Comparison of ENCODE assay signal across 8 cellular contexts in genomic region chr19:52942371-52943133, GRCh38. TPM values are rescaled to one million over a fixed set of nuclear protein-coding genes. Genes with fewer than 3 reads are reported as not detected.
A peak's percentile ranks its signal among the peaks of the same experiment; 100 is the strongest.
DNase-seq lines count a peak whose midpoint lies in the region; ATAC-seq and TF ChIP-seq lines count a peak whose summit lies in the region.

No MANE protein-coding gene starts in this region.

- H3K27me3 Mint-ChIP-seq in CD8-positive, alpha-beta T cell (ENCODE audit: low read depth): no peaks in the 10 kb centered on the region
- no peaks in the 10 kb centered on the region for H3K27me3 Mint-ChIP-seq in naive B cell

- peak overlapping the region; percentile 95 for H3K4me3 Mint-ChIP-seq in CD8-positive, alpha-beta T cell
- H3K4me3 Mint-ChIP-seq in naive B cell: peak overlapping the region; percentile 94 to 99 (median 96)
- H3K4me3 Mint-ChIP-seq in stimulated activated effector memory CD8-positive, alpha-beta T cell treated with anti-CD3 and anti-CD28 coated beads, Interleukin-12 subunit alpha, Interleukin-12 subunit beta, amount 100 ng/mL, for 72 hours: peak overlapping the region; percentile 87

- TF ChIP-seq CTCF in CD8-positive, alpha-beta T cell (IDR thresholded peaks at IDR 0.05): no peak
- TF ChIP-seq CTCF in OCI-LY7 (conservative IDR thresholded peaks at IDR 0.05; ENCODE audit: low read length) (no peak), esophagus squamous epithelium (IDR thresholded peaks at IDR 0.05) (no peak)

- WGBS in esophagus squamous epithelium, 2 donors: 0% methylated on average over 10 to 24 of the region's 43 CpGs

- no peaks in the 10 kb centered on the region for H3K9me2 ChIP-seq in OCI-LY7 (ENCODE audit: insufficient read depth, low read length)

- peaks cover 24% of the 10 kb centered on the region; the same call in 1 of the 2 replicates for H3K79me2 ChIP-seq in OCI-LY7 (ENCODE audit: insufficient read depth, low read depth, low read length)

- no TSS peak for BruUV-seq in OCI-LY7 (replicated peaks; lab: Mats Ljungman, UMichigan)

- no peaks in the 10 kb centered on the region for H3K27me3 ChIP-seq in CD8-positive, alpha-beta T cell (ENCODE audit: insufficient read depth, low read length)
- H3K27me3 ChIP-seq in esophagus squamous epithelium: no peaks in the 10 kb centered on the region

- H3K4me3 ChIP-seq in CD8-positive, alpha-beta T cell (ENCODE audit: low read depth, low read length): peak overlapping the region; percentile 91
- H3K4me3 ChIP-seq in OCI-LY7 (ENCODE audit: low read depth, low read length, poor library complexity, severe bottlenecking) (peak overlapping the region; percentile 97), esophagus squamous epithelium (peak overlapping the region; percentile 71 to 76 (median 76))

- DNase-seq in CD8-positive, alpha-beta T cell: peak; percentile 91 to 97 (median 95)
- DNase-seq in OCI-LY7 (ENCODE audit: low spot score) (peak; percentile 90), esophagus squamous epithelium (lab: John Stamatoyannopoulos, UW) (peak; percentile 79), naive B cell (peak; percentile 99)
- DNase-seq in activated T-cell treated with anti-CD3 and anti-CD28 coated beads, Interleukin-2, amount 50 U/mL, for 48 hours: peak; percentile 96
- DNase-seq in stimulated activated effector memory CD8-positive, alpha-beta T cell treated with anti-CD3 and anti-CD28 coated beads, Interleukin-12 subunit alpha, Interleukin-12 subunit beta, amount 100 ng/mL, for 72 hours (ENCODE audit: low spot score in 2 of 2): peak; percentile 94 to 97

- CTCF ChIA-PET in CD8-positive, alpha-beta T cell (lab: Charles Lee): interaction anchor here (0.6 kb wide), 1 partner anchor 1081 kb away, joined by 3 read pairs; no protein-coding TSS in a partner anchor
- CTCF ChIA-PET in OCI-LY7 (lab: Charles Lee; ENCODE audit: unreplicated experiment): no interaction called here

- H3K4me2 ChIP-seq in OCI-LY7 (ENCODE audit: low read length): peak overlapping the region; percentile 99

- peaks cover 7% of the 10 kb centered on the region for H3K4me1 ChIP-seq in CD8-positive, alpha-beta T cell (ENCODE audit: insufficient read depth, low read length)
- peaks cover 8% of the 10 kb centered on the region for H3K4me1 ChIP-seq in OCI-LY7 (ENCODE audit: insufficient read depth, low read length, poor library complexity, severe bottlenecking)
- peaks cover 4 to 73% (median 10%) of the 10 kb centered on the region in 3 donors for H3K4me1 ChIP-seq in esophagus squamous epithelium

- POLR2A ChIA-PET in CD8-positive, alpha-beta T cell (lab: Charles Lee): interaction anchor here (0.6 kb wide), 1 partner anchor 21 kb away, joined by 3 read pairs; no protein-coding TSS in a partner anchor
- POLR2A ChIA-PET in OCI-LY7 (lab: Charles Lee): interaction anchor here (0.6 kb wide), 1 partner anchor 45 kb away, joined by 3 read pairs; no protein-coding TSS in a partner anchor

- H3K27ac Mint-ChIP-seq in CD8-positive, alpha-beta T cell: peak overlapping the region; percentile 93
- H3K27ac Mint-ChIP-seq in naive B cell: peak overlapping the region; percentile 72 to 97 (median 96)
- peak overlapping the region; percentile 96 for H3K27ac Mint-ChIP-seq in stimulated activated effector memory CD8-positive, alpha-beta T cell treated with anti-CD3 and anti-CD28 coated beads, Interleukin-12 subunit alpha, Interleukin-12 subunit beta, amount 100 ng/mL, for 72 hours

- peak in 3 of 4 donors; percentile 67 to 83 (median 73) for TF ChIP-seq POLR2A in esophagus squamous epithelium (IDR thresholded peaks at IDR 0.05)

- H3K9me3 ChIP-seq in CD8-positive, alpha-beta T cell (ENCODE audit: low read length): peaks cover 5% of the 10 kb centered on the region
- H3K9me3 ChIP-seq in OCI-LY7 (ENCODE audit: low read length) (no peaks in the 10 kb centered on the region), esophagus squamous epithelium (peaks cover 0 to 24% (median 17%) of the 10 kb centered on the region in 3 donors)

- ATAC-seq in CD8-positive, alpha-beta T cell: peak; percentile 99
- ATAC-seq in GM19397 (IDR thresholded peaks at IDR 0.05; ENCODE audit: unreplicated experiment): peak; percentile 97
- ATAC-seq in HG03571 (IDR thresholded peaks at IDR 0.05; ENCODE audit: unreplicated experiment): peak; percentile 93
- ATAC-seq in naive B cell (ENCODE audit: low read depth in 2 of 2): peak; percentile 95 to 98
- ATAC-seq in stimulated activated effector memory CD8-positive, alpha-beta T cell treated with anti-CD3 and anti-CD28 coated beads, Interleukin-12 subunit alpha, Interleukin-12 subunit beta, amount 100 ng/mL, for 72 hours: peak; percentile 99

- H3K4me1 Mint-ChIP-seq in CD8-positive, alpha-beta T cell (ENCODE audit: low read depth): peaks cover 28% of the 10 kb centered on the region
- H3K4me1 Mint-ChIP-seq in naive B cell: peaks cover 21 to 43% (median 29%) of the 10 kb centered on the region in 3 donors
- H3K4me1 Mint-ChIP-seq in stimulated activated effector memory CD8-positive, alpha-beta T cell treated with anti-CD3 and anti-CD28 coated beads, Interleukin-12 subunit alpha, Interleukin-12 subunit beta, amount 100 ng/mL, for 72 hours: peaks cover 25% of the 10 kb centered on the region

- H3K9me3 Mint-ChIP-seq in CD8-positive, alpha-beta T cell: peaks cover 2% of the 10 kb centered on the region
- H3K9me3 Mint-ChIP-seq in naive B cell: peaks cover 0 to 31% (median 8%) of the 10 kb centered on the region in 7 donors
- no peaks in the 10 kb centered on the region for H3K9me3 Mint-ChIP-seq in stimulated activated effector memory CD8-positive, alpha-beta T cell treated with anti-CD3 and anti-CD28 coated beads, Interleukin-12 subunit alpha, Interleukin-12 subunit beta, amount 100 ng/mL, for 72 hours

- peaks cover 12% of the 10 kb centered on the region for H3K36me3 Mint-ChIP-seq in CD8-positive, alpha-beta T cell
- no peaks in the 10 kb centered on the region for H3K36me3 Mint-ChIP-seq in naive B cell
- peaks cover 8% of the 10 kb centered on the region for H3K36me3 Mint-ChIP-seq in stimulated activated effector memory CD8-positive, alpha-beta T cell treated with anti-CD3 and anti-CD28 coated beads, Interleukin-12 subunit alpha, Interleukin-12 subunit beta, amount 100 ng/mL, for 72 hours

- H4K20me1 ChIP-seq in OCI-LY7 (ENCODE audit: insufficient read depth, low read length): no peaks in the 10 kb centered on the region

- no peaks in the 10 kb centered on the region for H3K36me3 ChIP-seq in CD8-positive, alpha-beta T cell (ENCODE audit: insufficient read depth, low read length)
- H3K36me3 ChIP-seq in OCI-LY7 (ENCODE audit: insufficient read depth, low read length) (no peaks in the 10 kb centered on the region; the same call in 1 of the 2 replicates), esophagus squamous epithelium (peaks cover 0 to 3% (median 0%) of the 10 kb centered on the region in 3 donors)

- peak overlapping the region; percentile 97 for H2AFZ ChIP-seq in OCI-LY7 (ENCODE audit: low read length)

- peak overlapping the region; percentile 66 for H3K27ac ChIP-seq in CD8-positive, alpha-beta T cell (ENCODE audit: low read depth, low read length)
- peak overlapping the region; percentile 50 for H3K27ac ChIP-seq in OCI-LY7 (ENCODE audit: low read depth, low read length, poor library complexity, severe bottlenecking)
- peak overlapping the region; percentile 85 to 90 (median 87) for H3K27ac ChIP-seq in esophagus squamous epithelium

- intact Hi-C loops in CD8-positive, alpha-beta T cell (cut with DNase I, micrococcal nuclease): loop anchor here (1.0 to 5.0 kb wide), 13 partner anchors 19 to 925 kb away; partner anchors contain the start of genes ZNF160 (in 2 of the 2), ZNF320 (in 2 of the 2), ZNF468 (in 2 of the 2) and ZNF816 (in 2 of the 2)
- intact Hi-C loops in OCI-LY7 (cut with micrococcal nuclease; ENCODE audit: unreplicated experiment) (loop anchor here (1.0 kb wide), 1 partner anchor 20 kb away; the partner anchor contains the start of gene ZNF816), esophagus squamous epithelium (cut with DNase I) (no loop called here)

RNA-seq across cellular contexts. Expression of gene ZNF888, which starts 19.3 kb away (rescaled TPM):
- 1 to 10 TPM; 4.5 to 4.9 TPM for total RNA-seq in CD8-positive, alpha-beta T cell
- 7.4 and 8.5 TPM in 2 replicates for total RNA-seq in OCI-LY7 (2014; rRNA removed; shearing (Covaris generic))
- 9.0 and 11.3 TPM in 2 replicates for total RNA-seq in OCI-LY7 (2022)
- total RNA-seq in esophagus squamous epithelium: 1 to 10 TPM; 1.8 to 6.3 (median 4.1) TPM
- 1 to 10 TPM in 5 of 6 donors, not detected in 1; 1.7 to 5.2 (median 4.1) TPM for polyA plus RNA-seq in naive B cell (ENCODE audit: low read depth in 6 of 6)

RNA-seq across cellular contexts. Expression of gene ZNF816, which starts 20.1 kb away (rescaled TPM):
- 1 to 10 TPM; 5.9 to 6.4 TPM for total RNA-seq in CD8-positive, alpha-beta T cell
- 5.8 and 8.8 TPM in 2 replicates for total RNA-seq in OCI-LY7 (2014; rRNA removed; shearing (Covaris generic))
- total RNA-seq in OCI-LY7 (2022): 8.6 and 10.5 TPM in 2 replicates
- 1 to 10 TPM in 3 of 4 donors, under 1 TPM in 1; 0.91 to 7.8 (median 6.2) TPM for total RNA-seq in esophagus squamous epithelium
- polyA plus RNA-seq in naive B cell (ENCODE audit: low read depth in 6 of 6): 10 to 100 TPM; 12.1 to 22.9 (median 20.5) TPM

RNA-seq across cellular contexts. Expression of gene ZNF320, which starts 45.1 kb away (rescaled TPM):
- 1 to 10 TPM; 5.5 to 9.5 TPM for total RNA-seq in CD8-positive, alpha-beta T cell
- total RNA-seq in OCI-LY7 (2014; rRNA removed; shearing (Covaris generic)): 8.0 and 13.5 TPM in 2 replicates
- total RNA-seq in OCI-LY7 (2022): 16.1 and 16.9 TPM in 2 replicates
- total RNA-seq in esophagus squamous epithelium: 10 to 100 TPM in 1 of 4 donors, 1 to 10 TPM in 3; 2.3 to 10.5 (median 5.5) TPM
- 10 to 100 TPM in 2 of 6 donors, 1 to 10 TPM in 3, not detected in 1; 4.6 to 11.7 (median 7.3) TPM for polyA plus RNA-seq in naive B cell (ENCODE audit: low read depth in 6 of 6)

Comparison
In these comparisons a context has a peak if more than half of its experiments do, and no peak if none do; other contexts are left out.
1. Peak in every context shown above with its lines: DNase-seq, ATAC-seq, H3K4me3 ChIP-seq and H3K27ac ChIP-seq.